In the genomic region with DNA sequence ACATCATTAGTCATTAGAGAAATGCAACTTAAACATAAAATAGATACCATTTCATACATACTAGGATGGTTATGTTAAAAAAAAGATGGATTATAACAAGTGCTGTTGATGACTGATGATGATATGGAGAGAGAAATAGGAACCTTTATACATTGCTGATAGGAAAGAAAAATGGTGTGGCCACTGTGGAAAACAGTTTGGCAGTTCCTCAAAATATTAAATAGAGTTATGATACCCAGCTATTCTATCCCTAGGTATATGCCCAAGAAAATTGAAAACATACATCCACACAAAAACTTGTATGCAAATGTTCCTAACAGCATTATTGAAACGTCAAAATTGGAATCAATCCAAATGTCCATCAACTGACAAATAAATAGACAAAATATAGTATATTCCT, we compare ENCODE assay signal across 6 cellular contexts.
"Had no signal": no experiment of that assay in that cellular context is flagged by ENCODE, and none has a peak within 500 bp of the region (broad histone marks: within the 10 kb centered on the region; RNA-seq: fewer than 3 reads in every experiment).

No MANE protein-coding gene starts in this region.

- H3K4me2 ChIP-seq: KMS-11 had no signal

- H3K27ac ChIP-seq: HL-60, KMS-11 had no signal

- DNase-seq: IMR-90, KBM-7, KG1 had no signal

- FAIRE-seq: HTR-8/SVneo had no signal

- H3K9ac ChIP-seq: KMS-11 had no signal
